ENCODE assay signal across 20 cellular contexts in the genomic region with DNA sequence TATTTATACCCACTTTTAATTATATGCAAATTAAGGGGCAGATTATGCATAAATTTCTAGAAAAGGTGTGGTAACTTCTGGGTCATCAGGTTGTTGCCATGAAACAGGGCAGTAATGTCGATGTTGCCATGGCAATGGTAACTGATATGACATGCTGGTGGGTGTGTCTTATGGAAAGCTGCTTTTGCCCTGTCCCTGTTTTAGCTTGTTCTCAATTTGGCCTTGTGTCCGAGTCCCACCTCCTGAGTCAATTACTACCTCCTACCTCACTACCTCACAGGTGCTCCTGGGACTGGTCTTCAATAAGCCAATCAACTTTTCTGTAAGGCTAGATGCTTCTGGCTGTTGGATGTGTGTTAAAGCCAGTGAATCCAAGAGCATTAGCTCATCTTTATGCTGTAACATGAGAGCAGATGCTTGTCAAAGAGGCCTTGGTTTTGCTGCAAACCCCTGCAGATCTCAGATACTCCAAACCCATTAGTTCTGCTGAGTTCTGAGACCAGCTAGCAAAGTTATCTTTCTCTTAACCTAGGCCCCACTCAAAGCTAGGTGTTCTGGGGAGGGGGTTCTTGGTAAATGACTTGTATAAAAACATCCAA.
DNase-seq lines count a peak whose midpoint lies in the region; ATAC-seq, FAIRE-seq and TF ChIP-seq lines count a peak whose summit lies in the region.
"Had no signal": no experiment of that assay in that cellular context is flagged by ENCODE, and none has a peak within 500 bp of the region (broad histone marks: within the 10 kb centered on the region; RNA-seq: fewer than 3 reads in every experiment).

No MANE protein-coding gene starts in this region.

- ATAC-seq in HG02852 (IDR thresholded peaks at IDR 0.05; ENCODE audit: unreplicated experiment) (no peak), HG02571 (IDR thresholded peaks at IDR 0.05; ENCODE audit: unreplicated experiment) (no peak)
- ATAC-seq: natural killer cell treated with Interleukin-12 subunit alpha and Interleukin-12 subunit beta and Interleukin-15 and Interleukin-18, amount 100 ng/mL, for 72 hours had no signal

- POLR2A ChIA-PET in A673 (lab: Charles Lee; ENCODE audit: low non-redundant PET), result no interaction called here
- POLR2A ChIA-PET in endothelial cell of umbilical vein (lab: Charles Lee), result no interaction called here

- dilution Hi-C loops in endothelial cell of umbilical vein (cut with MboI; ENCODE audit: extremely low pct_ligation_motif_present, low sequenced_read_pairs), result no loop called here

- CTCF ChIA-PET in A673 (lab: Charles Lee), result interaction anchor here (0.5 to 0.9 kb wide), 3 partner anchors 17 to 1489 kb away, joined by 4 to 7 read pairs (median 7); no protein-coding TSS in a partner anchor
- CTCF ChIA-PET in endothelial cell of umbilical vein (lab: Charles Lee), result interaction anchor here (1.0 to 2.4 kb wide), 3 partner anchors 22 to 44 kb away, joined by 3 to 12 read pairs (median 7); no protein-coding TSS in a partner anchor

- no TSS peak for BruUV-seq in A673 (replicated peaks; lab: Mats Ljungman, UMichigan)
- no TSS peak for BruUV-seq in endothelial cell of umbilical vein (replicated peaks; lab: Mats Ljungman, UMichigan)

- H3K4me1 ChIP-seq in A673 (ENCODE audit: insufficient read depth, low read length, poor library complexity, severe bottlenecking), result peaks cover 38% of the 10 kb centered on the region
- no peaks in the 10 kb centered on the region for H3K4me1 ChIP-seq in endothelial cell of umbilical vein (ENCODE audit: control insufficient read depth, extremely low read depth, insufficient read depth, low read length)
- no peaks in the 10 kb centered on the region for H3K4me1 ChIP-seq in hepatocyte (ENCODE audit: insufficient read depth)
- H3K4me1 ChIP-seq: prostate gland, vagina had no signal

- H3K9me3 ChIP-seq in A673 (ENCODE audit: low read depth, low read length, poor library complexity, severe bottlenecking), result no peaks in the 10 kb centered on the region
- no peaks in the 10 kb centered on the region for H3K9me3 ChIP-seq in endothelial cell of umbilical vein (replicated peaks; ENCODE audit: control insufficient read depth, insufficient read depth, low read length)
- no peaks in the 10 kb centered on the region for H3K9me3 ChIP-seq in hepatocyte (ENCODE audit: low read depth)
- H3K9me3 ChIP-seq: prostate gland, vagina had no signal

- H3K36me3 ChIP-seq in A673 (ENCODE audit: insufficient read depth, low read length, poor library complexity, severe bottlenecking) (no peaks in the 10 kb centered on the region), endothelial cell of umbilical vein (ENCODE audit: control insufficient read depth in 2 of 2, extremely low read depth in 1 of 2, insufficient read depth in 2 of 2, low read length in 2 of 2) (no peaks in the 10 kb centered on the region), hepatocyte (replicated peaks; ENCODE audit: insufficient read depth, low read depth) (no peaks in the 10 kb centered on the region)
- H3K36me3 ChIP-seq: cardiac muscle cell, prostate gland, vagina had no signal

- WGBS in hepatocyte (ENCODE audit: low lambda C conversion rate, missing lambda C conversion rate), result 83% methylated on average over 2 of the region's 2 CpGs

- peak overlapping the region; percentile 72 for H3K27ac ChIP-seq in A673 (ENCODE audit: low read depth, low read length, poor library complexity, severe bottlenecking)
- H3K27ac ChIP-seq in endothelial cell of umbilical vein (ENCODE audit: insufficient read depth, low read depth, low read length), result no peak overlapping the region
- no peak overlapping the region for H3K27ac ChIP-seq in hepatocyte
- H3K27ac ChIP-seq: cardiac muscle cell, HL-60, prostate gland, vagina had no signal

- H3K27me3 ChIP-seq in A673 (replicated peaks; ENCODE audit: insufficient read depth, low read depth, low read length, poor library complexity), result no peaks in the 10 kb centered on the region
- peaks cover 4 to 10% of the 10 kb centered on the region in 2 experiments for H3K27me3 ChIP-seq in endothelial cell of umbilical vein (ENCODE audit: control insufficient read depth in 2 of 2, insufficient read depth in 2 of 2, low read length in 2 of 2)
- H3K27me3 ChIP-seq in hepatocyte, result peaks cover 17% of the 10 kb centered on the region
- H3K27me3 ChIP-seq: cardiac muscle cell, vagina had no signal

- intact Hi-C loops in A673 (cut with micrococcal nuclease; ENCODE audit: unreplicated experiment) (loop anchor here (5.0 kb wide), 1 partner anchor 63 kb away; a partner anchor contains a TSS), endothelial cell of umbilical vein (cut with micrococcal nuclease) (no loop called here)

- no peak for TF ChIP-seq CTCF in A673 (conservative IDR thresholded peaks at IDR 0.05; ENCODE audit: low read depth, low read length)
- TF ChIP-seq CTCF in endothelial cell of umbilical vein (IDR thresholded peaks at IDR 0.05; ENCODE audit: extremely low read depth in 1 of 2, insufficient read depth in 1 of 2, low read depth in 1 of 2, low read length in 2 of 2), result no peak
- no peak for TF ChIP-seq CTCF in hepatocyte (IDR thresholded peaks at IDR 0.05; ENCODE audit: poor library complexity)

- no peak overlapping the region for H2AFZ ChIP-seq in endothelial cell of umbilical vein (ENCODE audit: low read depth, low read length)
- H2AFZ ChIP-seq in hepatocyte, result no peak overlapping the region

- H3K79me2 ChIP-seq in endothelial cell of umbilical vein (ENCODE audit: control insufficient read depth, insufficient read depth, low read length) (no peaks in the 10 kb centered on the region), hepatocyte (no peaks in the 10 kb centered on the region)

- H3K4me2 ChIP-seq in endothelial cell of umbilical vein (ENCODE audit: insufficient read depth, low read length) (no peak overlapping the region), hepatocyte (no peak overlapping the region)
- H3K4me2 ChIP-seq: smooth muscle cell had no signal

- no peak for FAIRE-seq in endothelial cell of umbilical vein (lab: Jason Lieb, UNC)

- H3K9me2 ChIP-seq in hepatocyte (replicated peaks; ENCODE audit: insufficient read depth), result no peaks in the 10 kb centered on the region

- TF ChIP-seq POLR2A in endothelial cell of umbilical vein (IDR thresholded peaks at IDR 0.05; ENCODE audit: low read depth, low read length), result no peak

- no peaks in the 10 kb centered on the region for H3K9me1 ChIP-seq in endothelial cell of umbilical vein (replicated peaks; ENCODE audit: control insufficient read depth, extremely low read depth, insufficient read depth, low read length)

- DNase-seq in A673 (ENCODE audit: low spot score), result peak; percentile 37
- peak; percentile 14 for DNase-seq in LHCN-M2 (ENCODE audit: low read depth)
- DNase-seq in NCI-H69 (lab: John Stamatoyannopoulos, UW), result peak; percentile 84
- DNase-seq in endothelial cell of umbilical vein (ENCODE audit: low read depth, low spot score), result no peak
- DNase-seq in NCI-H226, result no peak
- DNase-seq in hepatocyte (ENCODE audit: low spot score), result no peak
- DNase-seq: activated effector memory CD4-positive, alpha-beta T cell treated with anti-CD3 and anti-CD28 coated beads, Interleukin-2, amount 50 U/mL, for 16 hours; amniotic stem cell; CD4-positive, CD25-positive, alpha-beta regulatory T cell; NCI-H446; SHP77 treated with DMSO at 0.1 percent for 48 hours; stimulated activated CD8-positive, alpha-beta memory T cell treated with anti-CD3 and anti-CD28 coated beads, Interleukin-4, amount 100 ng/mL, for 48 hours had no signal

- H3K9ac ChIP-seq in endothelial cell of umbilical vein (replicated peaks; ENCODE audit: extremely low read depth, insufficient read depth, low read length), result no peak overlapping the region

- H4K20me1 ChIP-seq in endothelial cell of umbilical vein (replicated peaks; ENCODE audit: control insufficient read depth, extremely low read depth, insufficient read depth, low read length) (no peaks in the 10 kb centered on the region), hepatocyte (ENCODE audit: insufficient read depth, poor library complexity, severe bottlenecking) (no peaks in the 10 kb centered on the region)

- H3K4me3 ChIP-seq in A673 (ENCODE audit: low read depth, low read length, poor library complexity, severe bottlenecking), result no peak overlapping the region
- no peak overlapping the region for H3K4me3 ChIP-seq in endothelial cell of umbilical vein (replicated peaks in 1 of 3; ENCODE audit: insufficient read depth in 1 of 3, low read depth in 1 of 3, low read length in 3 of 3)
- no peak overlapping the region for H3K4me3 ChIP-seq in hepatocyte
- H3K4me3 ChIP-seq: cardiac muscle cell, prostate gland, smooth muscle cell, vagina had no signal

TF ChIP-seq in endothelial cell of umbilical vein, 7 proteins besides CTCF, POLR2A, EP300 and RAD21:
- TF ChIP-seq MYC (IDR thresholded peaks at IDR 0.05; ENCODE audit: low read depth, low read length), result no peak
- TF ChIP-seq JUN (IDR thresholded peaks at IDR 0.05; ENCODE audit: borderline replicate concordance, insufficient read depth, insufficient read length, low read depth), result no peak
- TF ChIP-seq EZH2 (IDR thresholded peaks at IDR 0.05; ENCODE audit: borderline replicate concordance, low read depth, low read length, severe bottlenecking), result peak; percentile 20
- TF ChIP-seq, protein P1, sequence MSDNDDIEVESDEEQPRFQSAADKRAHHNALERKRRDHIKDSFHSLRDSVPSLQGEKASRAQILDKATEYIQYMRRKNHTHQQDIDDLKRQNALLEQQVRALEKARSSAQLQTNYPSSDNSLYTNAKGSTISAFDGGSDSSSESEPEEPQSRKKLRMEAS (IDR thresholded peaks at IDR 0.05; ENCODE audit: insufficient read depth, insufficient read length), result no peak
- no peak for TF ChIP-seq POLR2AphosphoS5 (IDR thresholded peaks at IDR 0.05; ENCODE audit: insufficient read depth, low read depth, low read length)
TF ChIP-seq in endothelial cell of umbilical vein: peak in this region for 1.

Comparison
In these comparisons a context has a peak if more than half of its experiments do, and no peak if none do; other contexts are left out.
1. DNase-seq: peak in A673 (single experiment), LHCN-M2 (single experiment) and NCI-H69 (single experiment); none in endothelial cell of umbilical vein (single experiment), NCI-H226 (single experiment) and hepatocyte (single experiment).